ENCODE assay signal across 16 cellular contexts in the genomic region with DNA sequence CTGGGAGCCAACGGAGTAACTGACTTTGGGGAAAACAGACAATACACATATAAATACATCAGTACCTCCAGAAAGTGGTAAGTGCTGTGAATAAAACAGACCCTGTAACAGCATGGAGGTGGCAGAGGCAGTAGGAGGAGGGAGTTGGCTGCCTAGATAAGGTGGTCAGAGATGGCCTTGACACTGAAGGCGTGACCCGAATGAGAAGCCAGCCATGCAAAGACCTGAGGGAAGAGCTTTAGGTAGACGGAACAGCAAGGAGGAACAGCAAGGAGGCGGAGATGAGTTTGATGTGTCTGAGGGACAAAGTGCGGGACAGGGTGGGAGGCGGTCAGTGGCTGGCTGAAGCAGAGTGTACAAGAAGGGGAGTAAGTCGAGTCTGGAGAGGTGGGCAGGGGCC. TPM values are rescaled to one million over a fixed set of nuclear protein-coding genes. Genes with fewer than 3 reads are reported as not detected.
DNase-seq lines count a peak whose midpoint lies in the region; ATAC-seq and TF ChIP-seq lines count a peak whose summit lies in the region.
"Had no signal": no experiment of that assay in that cellular context is flagged by ENCODE, and none has a peak within 500 bp of the region (broad histone marks: within the 10 kb centered on the region; RNA-seq: fewer than 3 reads in every experiment).

No MANE protein-coding gene starts in this region.

- H3K4me1 Mint-ChIP-seq in HFFc6 (ENCODE audit: low read depth) (peaks cover 33% of the 10 kb centered on the region), glutamatergic neuron (ENCODE audit: low read depth, unreplicated experiment) (peaks cover 5% of the 10 kb centered on the region), type B pancreatic cell (ENCODE audit: unreplicated experiment) (peaks cover 5% of the 10 kb centered on the region)
- H3K4me1 Mint-ChIP-seq: IgD-negative memory B cell had no signal

- no peak for ATAC-seq in HG03135 (IDR thresholded peaks at IDR 0.05; ENCODE audit: unreplicated experiment)
- ATAC-seq: HepG2 had no signal

- H3K9me3 Mint-ChIP-seq in HFFc6 (no peaks in the 10 kb centered on the region), glutamatergic neuron (ENCODE audit: unreplicated experiment) (peaks cover 2% of the 10 kb centered on the region), type B pancreatic cell (peaks cover 4% of the 10 kb centered on the region)
- H3K9me3 Mint-ChIP-seq: CD8-positive, alpha-beta memory T cell had no signal

- DNase-seq in D341Med (ENCODE audit: low spot score) (peak; percentile 29), HFFc6 (no peak), glutamatergic neuron (no peak), type B pancreatic cell (ENCODE audit: extremely low spot score, unreplicated experiment) (no peak), islet precursor cell (no peak)
- DNase-seq: ACHN; BE2C; C1 segment of cervical spinal cord; CD4-positive, CD25-positive, alpha-beta regulatory T cell; CD8-positive, alpha-beta memory T cell; COR-L47; GM23248 had no signal

- TF ChIP-seq CTCF in HFFc6 (IDR thresholded peaks at IDR 0.05), result no peak
- TF ChIP-seq CTCF in glutamatergic neuron (IDR thresholded peaks at IDR 0.05; ENCODE audit: partially characterized antibody, unreplicated experiment), result no peak
- no peak for TF ChIP-seq CTCF in type B pancreatic cell (conservative IDR thresholded peaks at IDR 0.05)

- H3K27me3 Mint-ChIP-seq in HFFc6 (ENCODE audit: insufficient read depth), result peaks cover 2% of the 10 kb centered on the region
- H3K27me3 Mint-ChIP-seq in glutamatergic neuron (ENCODE audit: unreplicated experiment), result peaks cover 5% of the 10 kb centered on the region
- peaks cover 17% of the 10 kb centered on the region for H3K27me3 Mint-ChIP-seq in type B pancreatic cell

- H3K27ac Mint-ChIP-seq in HFFc6 (peak overlapping the region; percentile 63), glutamatergic neuron (ENCODE audit: unreplicated experiment) (no peak overlapping the region), type B pancreatic cell (peak overlapping the region; percentile 82)
- H3K27ac Mint-ChIP-seq: CD4-positive, CD25-positive, alpha-beta regulatory T cell; IgD-negative memory B cell had no signal

- H3K36me3 Mint-ChIP-seq in HFFc6 (ENCODE audit: low read depth) (peaks cover 29% of the 10 kb centered on the region), glutamatergic neuron (ENCODE audit: unreplicated experiment) (peaks cover 8% of the 10 kb centered on the region), type B pancreatic cell (peaks cover 6% of the 10 kb centered on the region)

- H3K4me3 Mint-ChIP-seq in HFFc6, result peak overlapping the region; percentile 14; the same call in 1 of the 2 replicates
- H3K4me3 Mint-ChIP-seq in glutamatergic neuron (ENCODE audit: unreplicated experiment), result peak overlapping the region; percentile 47
- peak overlapping the region; percentile 48 for H3K4me3 Mint-ChIP-seq in type B pancreatic cell
- H3K4me3 Mint-ChIP-seq: CD4-positive, CD25-positive, alpha-beta regulatory T cell; CD8-positive, alpha-beta memory T cell; IgD-negative memory B cell had no signal

RNA-seq across cellular contexts. Expression of a gene that starts 8.1 kb away (rescaled TPM):
- total RNA-seq in HFFc6 (2021; fragmentation: NEBNext Ultra II Directional; extraction: Animal tissue kit (Norgen Biotek cat#: 25700)), result not detected
- total RNA-seq in glutamatergic neuron (ENCODE audit: unreplicated experiment) (not detected), type B pancreatic cell (ENCODE audit: low replicate concordance) (9.4 and 34.7 TPM in 2 replicates)
- total RNA-seq: CD8-positive, alpha-beta memory T cell; GM23248; H4 had no signal

RNA-seq across cellular contexts. Expression of a gene that starts 48.2 kb away (rescaled TPM):
- total RNA-seq in HFFc6 (2021; fragmentation: NEBNext Ultra II Directional; extraction: Animal tissue kit (Norgen Biotek cat#: 25700)), result 10 to 100 TPM; 20.0 to 24.6 (median 22.4) TPM
- 103 TPM for total RNA-seq in glutamatergic neuron (ENCODE audit: unreplicated experiment)
- total RNA-seq in type B pancreatic cell (ENCODE audit: low replicate concordance), result 28.3 and 58.2 TPM in 2 replicates
